Comparison of ENCODE assay signal across 25 cellular contexts in the genomic region with DNA sequence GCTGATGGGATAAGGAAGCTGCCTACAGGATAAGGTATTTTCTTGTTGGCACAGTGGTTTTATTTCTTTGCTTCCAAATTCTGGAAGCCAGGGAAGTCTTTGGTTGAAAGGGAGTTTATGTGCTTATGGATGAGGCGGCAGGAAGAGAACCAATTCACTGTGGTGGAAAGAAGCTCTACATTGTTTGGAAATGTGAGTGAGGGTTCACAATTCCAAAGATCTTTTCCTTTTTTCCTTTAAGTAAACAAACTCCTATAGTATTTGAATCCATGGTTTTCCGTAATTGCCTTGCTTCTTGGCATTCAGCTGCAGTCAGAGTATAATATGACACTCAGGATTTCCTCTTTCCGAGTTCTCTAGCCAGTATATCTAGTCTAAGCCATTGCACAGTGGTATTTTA.
"Had no signal": no experiment of that assay in that cellular context is flagged by ENCODE, and none has a peak within 500 bp of the region (broad histone marks: within the 10 kb centered on the region; RNA-seq: fewer than 3 reads in every experiment).

No MANE protein-coding gene starts in this region.

- H3K9me3 Mint-ChIP-seq: immature natural killer cell, mesothelial cell of epicardium had no signal

- DNase-seq: dermis blood vessel endothelial cell; effector CD4-positive, alpha-beta T cell; effector memory CD4-positive, alpha-beta T cell; erythroblast; esophagus squamous epithelium; foreskin fibroblast; foreskin melanocyte; gastrocnemius medialis; heart left ventricle; hypothalamus; immature natural killer cell; islet precursor cell; kidney; kidney glomerular epithelial cell; left colon; left ventricle myocardium inferior; lower lobe of right lung; mesenchymal stem cell; mucosa of descending colon; naive B cell had no signal

- H3K4me3 ChIP-seq: coronary artery, dorsolateral prefrontal cortex, esophagus squamous epithelium, gastrocnemius medialis, heart left ventricle, hepatocyte, left ventricle myocardium inferior, lower lobe of right lung, mucosa of descending colon had no signal

- H3K27me3 ChIP-seq: hepatocyte had no signal

- H3K4me1 Mint-ChIP-seq: immature natural killer cell, mesothelial cell of epicardium, naive B cell had no signal

- H3K4me2 ChIP-seq: hepatocyte had no signal

- H3K4me3 Mint-ChIP-seq: immature natural killer cell, mesothelial cell of epicardium had no signal

- H3K36me3 ChIP-seq: esophagus squamous epithelium, gastrocnemius medialis, heart left ventricle, left ventricle myocardium inferior, lower lobe of right lung had no signal

- H2AFZ ChIP-seq: hepatocyte had no signal

- H3K4me1 ChIP-seq: esophagus squamous epithelium, gastrocnemius medialis, heart left ventricle, left ventricle myocardium inferior, lower lobe of right lung had no signal

- H3K36me3 Mint-ChIP-seq: immature natural killer cell, mesothelial cell of epicardium, naive B cell had no signal

- H3K79me2 ChIP-seq: hepatocyte had no signal

- H3K27ac ChIP-seq: coronary artery, dorsolateral prefrontal cortex, epithelial cell of prostate, esophagus squamous epithelium, gastrocnemius medialis, heart left ventricle, hepatocyte, left ventricle myocardium inferior, lower lobe of right lung had no signal

- H3K27ac Mint-ChIP-seq: immature natural killer cell, mesothelial cell of epicardium had no signal

- H3K9me3 ChIP-seq: esophagus squamous epithelium, gastrocnemius medialis, heart left ventricle, left ventricle myocardium inferior, lower lobe of right lung, mucosa of descending colon had no signal
